Comparison of ENCODE assay signal across 1 cellular context in genomic region chr14:68563256-68564131, GRCh38.
TF ChIP-seq lines count a peak whose summit lies in the region.

No MANE protein-coding gene starts in this region.

TF ChIP-seq in HepG2, 621 proteins besides CTCF, POLR2A, EP300 and RAD21 (continued from another document and continues in another):
- no peak for TF ChIP-seq TRAFD1 (CRISPR knock-in tag; IDR thresholded peaks at IDR 0.05; ENCODE audit: borderline replicate concordance)
- no peak for TF ChIP-seq HMGXB4 (CRISPR knock-in tag; IDR thresholded peaks at IDR 0.05; ENCODE audit: borderline replicate concordance in 1 of 2, low read depth in 1 of 2)
- no peak for TF ChIP-seq FOXO4 (CRISPR knock-in tag; conservative IDR thresholded peaks at IDR 0.05)
- no peak for TF ChIP-seq CSRNP2 (CRISPR knock-in tag; conservative IDR thresholded peaks at IDR 0.05; ENCODE audit: low read depth)
- TF ChIP-seq TOPORS (CRISPR knock-in tag; IDR thresholded peaks at IDR 0.05): no peak
- peak; percentile 53; the same call in 1 of the 2 replicates for TF ChIP-seq TBX2 (CRISPR knock-in tag; IDR thresholded peaks at IDR 0.05; ENCODE audit: borderline replicate concordance)
- TF ChIP-seq ZNF276 (CRISPR knock-in tag; IDR thresholded peaks at IDR 0.05; ENCODE audit: low read depth): no peak
- TF ChIP-seq MIER2 (CRISPR knock-in tag; IDR thresholded peaks at IDR 0.05): no peak
- TF ChIP-seq ZMAT3 (CRISPR knock-in tag; conservative IDR thresholded peaks at IDR 0.05): no peak
- TF ChIP-seq ZNF598 (CRISPR knock-in tag; IDR thresholded peaks at IDR 0.05; ENCODE audit: borderline replicate concordance): 0 out of 2 replicates have a peak, but pooled peaks have one; percentile 46
- TF ChIP-seq SPEN (CRISPR knock-in tag; IDR thresholded peaks at IDR 0.05; ENCODE audit: low read depth): no peak
- peak; percentile 49; the same call in 1 of the 2 replicates for TF ChIP-seq HMG20A (CRISPR knock-in tag; IDR thresholded peaks at IDR 0.05; ENCODE audit: borderline replicate concordance)
- no peak for TF ChIP-seq ZNF484 (CRISPR knock-in tag; IDR thresholded peaks at IDR 0.05; ENCODE audit: borderline replicate concordance, low read depth)
- no peak for TF ChIP-seq ZSCAN9 (CRISPR knock-in tag; IDR thresholded peaks at IDR 0.05; ENCODE audit: borderline replicate concordance)
- no peak for TF ChIP-seq PHB2 (IDR thresholded peaks at IDR 0.05; ENCODE audit: partially characterized antibody)
- TF ChIP-seq ZEB1 (IDR thresholded peaks at IDR 0.05; ENCODE audit: insufficient replicate concordance, low read depth): no peak
- no peak for TF ChIP-seq ZNF432 (CRISPR knock-in tag; IDR thresholded peaks at IDR 0.05; ENCODE audit: borderline replicate concordance)
- 0 out of 2 replicates have a peak, but pooled peaks have one; percentile 31 for TF ChIP-seq ZNF124 (CRISPR knock-in tag; IDR thresholded peaks at IDR 0.05)
- no peak for TF ChIP-seq IRX3 (CRISPR knock-in tag; IDR thresholded peaks at IDR 0.05; ENCODE audit: borderline replicate concordance, low read depth)
- TF ChIP-seq SOX5 (CRISPR knock-in tag; IDR thresholded peaks at IDR 0.05; ENCODE audit: borderline replicate concordance): peak; percentile 58; the same call in 1 of the 2 replicates
- TF ChIP-seq MXD1 (CRISPR knock-in tag; IDR thresholded peaks at IDR 0.05): no peak
- TF ChIP-seq SMARCC2 (IDR thresholded peaks at IDR 0.05): no peak
- TF ChIP-seq ZNF414 (CRISPR knock-in tag; IDR thresholded peaks at IDR 0.05): no peak
- no peak for TF ChIP-seq SUZ12 (IDR thresholded peaks at IDR 0.05; ENCODE audit: low read depth, low read length)
- no peak for TF ChIP-seq ZNF597 (CRISPR knock-in tag; IDR thresholded peaks at IDR 0.05)
- no peak for TF ChIP-seq ZNF260 (CRISPR knock-in tag; IDR thresholded peaks at IDR 0.05; ENCODE audit: borderline replicate concordance, low read depth)
- no peak for TF ChIP-seq ZNF567 (CRISPR knock-in tag; IDR thresholded peaks at IDR 0.05; ENCODE audit: borderline replicate concordance)
- no peak for TF ChIP-seq ZC3H4 (CRISPR knock-in tag; IDR thresholded peaks at IDR 0.05; ENCODE audit: borderline replicate concordance)
- no peak for TF ChIP-seq MYC (CRISPR knock-in tag; IDR thresholded peaks at IDR 0.05; ENCODE audit: borderline replicate concordance)
- peak; percentile 71; the same call in 1 of the 2 replicates for TF ChIP-seq AHDC1 (CRISPR knock-in tag; IDR thresholded peaks at IDR 0.05; ENCODE audit: borderline replicate concordance)
- no peak for TF ChIP-seq ZNF3 (CRISPR knock-in tag; IDR thresholded peaks at IDR 0.05)
- no peak for TF ChIP-seq ZNF800 (CRISPR knock-in tag; IDR thresholded peaks at IDR 0.05)
- TF ChIP-seq TBP (CRISPR knock-in tag; IDR thresholded peaks at IDR 0.05): no peak
- TF ChIP-seq ELF3 (CRISPR knock-in tag; IDR thresholded peaks at IDR 0.05): peak; percentile 89
- TF ChIP-seq ZNF577 (CRISPR knock-in tag; IDR thresholded peaks at IDR 0.05; ENCODE audit: borderline replicate concordance, low read depth): no peak
- TF ChIP-seq ZNF350 (CRISPR knock-in tag; IDR thresholded peaks at IDR 0.05; ENCODE audit: borderline replicate concordance, low read depth): no peak
- TF ChIP-seq ZGPAT (CRISPR knock-in tag; IDR thresholded peaks at IDR 0.05): no peak
- TF ChIP-seq POLR2AphosphoS2 (IDR thresholded peaks at IDR 0.05; ENCODE audit: low read depth, low read length): no peak
